Comparison of ENCODE assay signal across 7 cellular contexts in the genomic region with DNA sequence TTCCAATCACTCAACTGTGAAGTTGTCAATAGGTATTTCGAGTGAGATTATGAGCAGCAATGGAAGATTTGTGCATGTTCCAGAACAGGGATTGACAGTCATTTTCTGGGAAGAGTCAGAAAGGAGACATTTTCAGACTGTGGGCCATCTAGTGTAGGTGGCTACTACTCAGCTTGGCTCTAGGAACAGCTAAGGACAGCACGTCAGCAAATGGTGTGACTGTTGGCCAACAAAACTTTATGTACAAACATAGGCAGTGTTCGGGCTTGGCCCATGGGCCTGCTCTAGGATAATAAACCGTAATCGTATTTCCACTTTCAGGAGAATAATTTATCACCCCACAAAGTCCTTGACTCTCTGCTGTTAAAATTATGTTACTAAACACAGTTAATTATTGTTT.
"Had no signal": no experiment of that assay in that cellular context is flagged by ENCODE, and none has a peak within 500 bp of the region (broad histone marks: within the 10 kb centered on the region; RNA-seq: fewer than 3 reads in every experiment).

No MANE protein-coding gene starts in this region.

- H3K4me3 ChIP-seq: GM23248, HAP-1, K562 had no signal

- DNase-seq: GM23248, HFFc6, IMR-90, KG1 had no signal

- H3K27ac Mint-ChIP-seq: HFFc6 had no signal

- H2AFZ ChIP-seq: GM23248 had no signal

- H3K36me3 ChIP-seq: HAP-1 had no signal

- H3K27ac ChIP-seq: GM23248 had no signal

- H3K4me1 ChIP-seq: HAP-1 had no signal

- ATAC-seq: HCT116, K562 had no signal

- H3K4me3 Mint-ChIP-seq: HFFc6 had no signal
